ENCODE assay signal across 8 cellular contexts in the genomic region with DNA sequence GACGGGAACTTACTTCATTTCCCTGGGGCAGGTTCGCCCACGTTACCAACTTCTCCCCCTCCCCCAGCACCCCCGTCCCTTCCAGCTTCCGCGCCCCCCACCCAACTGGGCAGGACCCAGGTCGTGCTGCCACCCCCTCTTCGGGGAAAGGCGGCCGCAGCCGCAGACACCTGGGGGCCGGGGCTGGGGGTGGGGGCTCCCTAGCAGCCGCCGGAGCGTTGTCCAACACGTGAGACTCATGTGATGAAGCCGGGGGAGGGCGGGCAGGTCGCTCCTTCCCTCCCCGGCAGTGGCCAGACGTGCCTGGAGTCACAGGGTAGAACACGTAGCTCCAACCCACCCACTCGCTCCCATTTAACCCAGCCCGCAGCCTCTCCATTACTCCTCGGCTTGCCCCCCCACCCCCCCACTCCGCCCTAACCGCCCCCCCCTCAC. TPM values are rescaled to one million over a fixed set of nuclear protein-coding genes. Genes with fewer than 3 reads are reported as not detected.
DNase-seq lines count a peak whose midpoint lies in the region; ATAC-seq and TF ChIP-seq lines count a peak whose summit lies in the region.

No MANE protein-coding gene starts in this region.

- H3F3A ChIP-seq in neural progenitor cell (ENCODE audit: low read depth) = peaks cover 9% of the 10 kb centered on the region

- H2AFZ ChIP-seq in neural progenitor cell (replicated peaks) = peak overlapping the region; percentile 19

- H4K20me1 ChIP-seq in neural progenitor cell (ENCODE audit: low read depth) = peaks cover 16% of the 10 kb centered on the region

- peaks cover 21% of the 10 kb centered on the region for H3K27me3 Mint-ChIP-seq in neural progenitor cell (ENCODE audit: insufficient read depth, low read depth)

- H3K27ac ChIP-seq in HUES64 (ENCODE audit: low read depth, low read length) = peak overlapping the region; percentile 61
- peak overlapping the region; percentile 98 for H3K27ac ChIP-seq in RWPE2 (ENCODE audit: poor library complexity, severe bottlenecking)
- H3K27ac ChIP-seq in neural progenitor cell = no peak overlapping the region
- H3K27ac ChIP-seq in temporal lobe (ENCODE audit: low read depth, low read length) = peak overlapping the region; percentile 91

- H3K36me3 ChIP-seq in HUES64 (ENCODE audit: insufficient read depth, low read length) = peaks cover 27% of the 10 kb centered on the region
- peaks cover 46% of the 10 kb centered on the region for H3K36me3 ChIP-seq in RWPE2 (ENCODE audit: low read depth)
- no peaks in the 10 kb centered on the region for H3K36me3 ChIP-seq in neural progenitor cell

- WGBS in HUES64 = under 1% methylated on average over 19 of the region's 27 CpGs

- TF ChIP-seq CTCF in RWPE2 (IDR thresholded peaks at IDR 0.05; ENCODE audit: poor library complexity, severe bottlenecking) = no peak
- no peak for TF ChIP-seq CTCF in foreskin fibroblast (IDR thresholded peaks at IDR 0.05; ENCODE audit: low read depth, low read length)
- TF ChIP-seq CTCF in neural progenitor cell (IDR thresholded peaks at IDR 0.05) = no peak

- H3K9ac ChIP-seq in HUES64 (ENCODE audit: low read depth, low read length) (0 out of 2 replicates have a peak overlapping the region, but pooled peaks have one; percentile 47), neural progenitor cell (no peak overlapping the region)

- peak overlapping the region; percentile 81 for H3K4me2 ChIP-seq in neural progenitor cell

- DNase-seq in DMS 273 treated with DMSO at 0.1 percent for 48 hours (lab: John Stamatoyannopoulos, UW) (peak; percentile 86), RWPE2 (ENCODE audit: low spot score) (peak; percentile 99), activated gamma-delta T cell treated with Interleukin-2 at 50 U/mL for 16 hours (peak; percentile 89), foreskin fibroblast (peak; percentile 98 to 99), neural progenitor cell (ENCODE audit: low spot score) (peak; percentile 55)

- H3K9me3 ChIP-seq in HUES64 (ENCODE audit: insufficient read depth, low read depth, low read length) (no peaks in the 10 kb centered on the region), RWPE2 (ENCODE audit: severe bottlenecking) (no peaks in the 10 kb centered on the region), neural progenitor cell (ENCODE audit: low read depth) (no peaks in the 10 kb centered on the region)

- H3K36me3 Mint-ChIP-seq in neural progenitor cell = peaks cover 11% of the 10 kb centered on the region

- peaks cover 31% of the 10 kb centered on the region for H3K4me1 ChIP-seq in HUES64 (ENCODE audit: insufficient read depth, low read length)
- peaks cover 18% of the 10 kb centered on the region for H3K4me1 ChIP-seq in RWPE2 (ENCODE audit: insufficient read depth, poor library complexity, severe bottlenecking)
- peaks cover 7% of the 10 kb centered on the region for H3K4me1 ChIP-seq in neural progenitor cell

- H3K27me3 ChIP-seq in HUES64 (ENCODE audit: insufficient read depth, low read length) (peaks cover 31% of the 10 kb centered on the region), RWPE2 (ENCODE audit: insufficient read depth, poor library complexity, severe bottlenecking) (no peaks in the 10 kb centered on the region), neural progenitor cell (peaks cover 90% of the 10 kb centered on the region)

- H3K4me1 Mint-ChIP-seq in neural progenitor cell = peaks cover 35% of the 10 kb centered on the region

- H3K4me3 ChIP-seq in HUES64 (ENCODE audit: low read length) (peak overlapping the region; percentile 58), RWPE2 (ENCODE audit: severe bottlenecking) (peak overlapping the region; percentile 95), foreskin fibroblast (ENCODE audit: low read depth in 1 of 2, low read length in 2 of 2) (peak overlapping the region; percentile 90 to 98), neural progenitor cell (peak overlapping the region; percentile 61)

- no peaks in the 10 kb centered on the region for H3K9me3 Mint-ChIP-seq in neural progenitor cell

- peak; percentile 40 for ATAC-seq in GM21526 (IDR thresholded peaks at IDR 0.05; ENCODE audit: low FRiP score, unreplicated experiment)
- peak; percentile 58 for ATAC-seq in RWPE2 (ENCODE audit: low read depth)

- no peaks in the 10 kb centered on the region for H3K79me2 ChIP-seq in neural progenitor cell (ENCODE audit: low read depth)

- peak overlapping the region; percentile 95 for H3K4me3 Mint-ChIP-seq in neural progenitor cell

- H3K27ac Mint-ChIP-seq in neural progenitor cell = no peak overlapping the region

RNA-seq across cellular contexts. Expression of a gene that starts 0.3 kb away (rescaled TPM):
- 2.3 TPM for polyA plus RNA-seq in HUES64 (2013, experiment 1 of 2)
- polyA plus RNA-seq in HUES64 (2013, experiment 2 of 2) = 2.5 TPM
- total RNA-seq in neural progenitor cell (ENCODE audit: low replicate concordance) (0.34 and 0.50 TPM in 2 replicates), temporal lobe (5.9 TPM)
